23 cellular contexts compared by ENCODE assay signal in genomic region chr6:36063318-36063717, GRCh38. TPM values are rescaled to one million over a fixed set of nuclear protein-coding genes. Genes with fewer than 3 reads are reported as not detected.
"Had no signal": no experiment of that assay in that cellular context is flagged by ENCODE, and none has a peak within 500 bp of the region (broad histone marks: within the 10 kb centered on the region; RNA-seq: fewer than 3 reads in every experiment).

No MANE protein-coding gene starts in this region.

- H3K4me3 ChIP-seq: SJSA1, SK-N-MC had no signal

- H3K27me3 ChIP-seq: SJSA1 had no signal

- H3K9me3 ChIP-seq: SJSA1 had no signal

- H3K4me1 ChIP-seq: SJSA1 had no signal

- H3K27ac ChIP-seq: SJSA1, SK-N-MC had no signal

- DNase-seq: IMR-90, Karpas-422, KBM-7, MM.1S, NCI-H1092 treated with DMSO at 0.1 percent for 48 hours, NCI-H1436, NCI-H187, NCI-H2029, NCI-H2081 treated with DMSO at 0.1 percent for 48 hours, NCI-H2171, NCI-H226, NCI-H446, NCI-H510A, NCI-H524 treated with DMSO at 0.1 percent for 48 hours, NCI-H69, NCI-H774, Right ventricle myocardium superior, RPMI8226, SIG-M5 had no signal

RNA-seq across cellular contexts. Expression of gene SLC26A8, which starts 38.9 kb away (rescaled TPM):
- total RNA-seq: HT-29, IMR-90, M059J, Right ventricle myocardium superior, SJSA1 had no signal
